ENCODE assay signal across 13 cellular contexts in the genomic region with DNA sequence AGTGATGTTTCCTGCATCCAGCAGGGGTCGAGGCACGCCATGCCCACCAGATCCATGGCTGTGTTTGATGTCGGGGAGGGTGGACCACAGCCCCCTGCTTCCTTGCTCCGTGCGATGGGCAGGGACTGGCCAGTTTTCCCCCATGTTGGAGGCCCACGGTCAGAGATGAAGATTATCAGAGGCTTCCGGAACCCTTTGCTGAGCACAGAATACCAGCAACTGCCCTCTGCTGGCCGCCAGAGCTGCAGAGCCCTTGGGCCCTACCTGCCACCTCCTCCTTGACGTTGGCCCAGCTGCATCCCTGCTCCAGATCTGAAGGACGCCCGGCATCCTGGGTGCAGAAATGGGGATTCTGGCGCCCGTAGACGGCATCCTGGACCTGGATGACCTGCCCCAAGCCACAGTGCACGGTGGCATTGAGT. TPM values are rescaled to one million over a fixed set of nuclear protein-coding genes. Genes with fewer than 3 reads are reported as not detected.
A peak's percentile ranks its signal among the peaks of the same experiment; 100 is the strongest.
DNase-seq lines count a peak whose midpoint lies in the region; ATAC-seq, FAIRE-seq and TF ChIP-seq lines count a peak whose summit lies in the region.
"Had no signal": no experiment of that assay in that cellular context is flagged by ENCODE, and none has a peak within 500 bp of the region (broad histone marks: within the 10 kb centered on the region; RNA-seq: fewer than 3 reads in every experiment).

No MANE protein-coding gene starts in this region.

- H4K20me1 ChIP-seq in DND-41 (ENCODE audit: insufficient read depth, low read length) (no peaks in the 10 kb centered on the region), astrocyte (ENCODE audit: insufficient read depth, low read length) (no peaks in the 10 kb centered on the region)

- no peaks in the 10 kb centered on the region for H3K4me1 Mint-ChIP-seq in astrocyte (ENCODE audit: low read depth, unreplicated experiment)

- peaks cover 2% of the 10 kb centered on the region for H3K27me3 ChIP-seq in DND-41 (ENCODE audit: insufficient read depth, low read length, poor library complexity)
- H3K27me3 ChIP-seq in astrocyte (ENCODE audit: insufficient read depth, low read length) = peaks cover 3% of the 10 kb centered on the region
- peaks cover 0 to 22% of the 10 kb centered on the region in 2 donors for H3K27me3 ChIP-seq in left lung

- H3K36me3 Mint-ChIP-seq in astrocyte (ENCODE audit: low read depth, unreplicated experiment) = no peaks in the 10 kb centered on the region

- no peak overlapping the region for H3K4me3 Mint-ChIP-seq in astrocyte (ENCODE audit: unreplicated experiment)
- H3K4me3 Mint-ChIP-seq: T-helper 2 cell treated with Interferon-gamma antibody and Interleukin-4, amounts not matched to agents 5 μg/mL and 100 μg/mL, for 36 hours had no signal

- H2AFZ ChIP-seq in DND-41 (ENCODE audit: low read depth, low read length) (no peak overlapping the region), astrocyte (ENCODE audit: low read depth, low read length) (no peak overlapping the region)

- H3K9me3 Mint-ChIP-seq in astrocyte (ENCODE audit: unreplicated experiment) = no peaks in the 10 kb centered on the region
- H3K9me3 Mint-ChIP-seq: T-helper 2 cell treated with Interferon-gamma antibody and Interleukin-4, amounts not matched to agents 5 μg/mL and 100 μg/mL, for 36 hours had no signal

- peak; percentile 27 for TF ChIP-seq CTCF in DND-41 (IDR thresholded peaks at IDR 0.05; ENCODE audit: borderline replicate concordance, extremely low read depth, low read length, poor library complexity, severe bottlenecking)
- TF ChIP-seq CTCF in HFF-Myc (IDR thresholded peaks at IDR 0.05; ENCODE audit: low read depth, low read length, missing control alignments) = peak; percentile 44
- peak; percentile 21 for TF ChIP-seq CTCF in astrocyte (IDR thresholded peaks at IDR 0.05; ENCODE audit: insufficient read depth, low read depth, low read length)
- TF ChIP-seq CTCF in left lung (IDR thresholded peaks at IDR 0.05) = peak in 1 of 2 donors; percentile 12

- H3K4me2 ChIP-seq in DND-41 (ENCODE audit: insufficient read depth, low read length) (no peak overlapping the region), astrocyte (ENCODE audit: low read length) (no peak overlapping the region)

- DNase-seq in DND-41 (no peak), HFF-Myc (ENCODE audit: extremely low read depth, low read depth) (no peak), astrocyte (ENCODE audit: low read depth) (no peak), left lung (no peak)
- no peak for DNase-seq in activated naive CD4-positive, alpha-beta T cell treated with Interleukin-2 at 50 U/mL for 16 hours
- DNase-seq: anterior cingulate cortex; NCI-H1048; retina; stimulated activated naive CD8-positive, alpha-beta T cell treated with anti-CD3 and anti-CD28 coated beads, Interleukin-15, Interleukin-2, amounts not matched to agents 100 U/mL and 50 U/mL, for 24 hours had no signal

- H3K27ac Mint-ChIP-seq in astrocyte (ENCODE audit: unreplicated experiment) = no peak overlapping the region
- H3K27ac Mint-ChIP-seq: T-helper 2 cell treated with Interferon-gamma antibody and Interleukin-4, amounts not matched to agents 5 μg/mL and 100 μg/mL, for 36 hours had no signal

- H3K79me2 ChIP-seq in DND-41 (ENCODE audit: insufficient read depth, low read length) (no peaks in the 10 kb centered on the region), astrocyte (ENCODE audit: insufficient read depth, low read length) (no peaks in the 10 kb centered on the region)

- no peak for FAIRE-seq in astrocyte (lab: Jason Lieb, UNC)

- H3K36me3 ChIP-seq in DND-41 (ENCODE audit: insufficient read depth, low read length) = no peaks in the 10 kb centered on the region
- H3K36me3 ChIP-seq in astrocyte (ENCODE audit: insufficient read depth, low read length) = no peaks in the 10 kb centered on the region
- no peaks in the 10 kb centered on the region for H3K36me3 ChIP-seq in left lung

- H3K9ac ChIP-seq in DND-41 (ENCODE audit: low read depth, low read length) = no peak overlapping the region
- no peak overlapping the region for H3K9ac ChIP-seq in astrocyte (ENCODE audit: low read length)

- ATAC-seq in DND-41 (ENCODE audit: insufficient read depth, low read depth) = no peak
- ATAC-seq in left lung = peak; percentile 42
- ATAC-seq in HG03095 (IDR thresholded peaks at IDR 0.05; ENCODE audit: unreplicated experiment) = no peak
- ATAC-seq in GM19467 (IDR thresholded peaks at IDR 0.05; ENCODE audit: unreplicated experiment) = no peak
- no peak for ATAC-seq in GM21423 (IDR thresholded peaks at IDR 0.05; ENCODE audit: unreplicated experiment)
- ATAC-seq: stimulated activated naive CD8-positive, alpha-beta T cell treated with anti-CD3 and anti-CD28 coated beads, Interleukin-15, Interleukin-2, amounts not matched to agents 100 U/mL and 50 U/mL, for 24 hours had no signal

- intact Hi-C loops in left lung (cut with DNase I) = no loop called here

- H3K9me3 ChIP-seq in DND-41 (ENCODE audit: insufficient read depth, low read length, severe bottlenecking) (no peaks in the 10 kb centered on the region), astrocyte (ENCODE audit: insufficient read depth, low read depth, low read length) (no peaks in the 10 kb centered on the region), left lung (no peaks in the 10 kb centered on the region)

- H3K4me3 ChIP-seq in DND-41 (ENCODE audit: low read depth in 1 of 2, low read length in 2 of 2) (no peak overlapping the region), HFF-Myc (replicated peaks; ENCODE audit: low read depth, low read length) (no peak overlapping the region), astrocyte (ENCODE audit: insufficient read depth, low read depth, low read length) (no peak overlapping the region), left lung (no peak overlapping the region)

- H3K27me3 Mint-ChIP-seq in astrocyte (ENCODE audit: low read depth, unreplicated experiment) = peaks cover 10% of the 10 kb centered on the region

- H3K27ac ChIP-seq in DND-41 (ENCODE audit: low read length) = no peak overlapping the region
- H3K27ac ChIP-seq in astrocyte (ENCODE audit: low read depth, low read length) = no peak overlapping the region
- no peak overlapping the region for H3K27ac ChIP-seq in left lung

- no peaks in the 10 kb centered on the region for H3K4me1 ChIP-seq in DND-41 (ENCODE audit: insufficient read depth, low read length)
- no peaks in the 10 kb centered on the region for H3K4me1 ChIP-seq in astrocyte (ENCODE audit: insufficient read depth, low read length)
- H3K4me1 ChIP-seq in left lung = no peaks in the 10 kb centered on the region

RNA-seq across cellular contexts. Expression of a gene that starts 23.7 kb away (rescaled TPM):
- total RNA-seq in astrocyte (not detected in 2 replicates), left lung (under 1 TPM in 1 of 2 donors, not detected in 1; 0.50 TPM)
